Comparison of ENCODE assay signal across 12 cellular contexts in genomic region chr11:26541870-26542269, GRCh38. TPM values are rescaled to one million over a fixed set of nuclear protein-coding genes. Genes with fewer than 3 reads are reported as not detected.
"Had no signal": no experiment of that assay in that cellular context is flagged by ENCODE, and none has a peak within 500 bp of the region (broad histone marks: within the 10 kb centered on the region; RNA-seq: fewer than 3 reads in every experiment).

No MANE protein-coding gene starts in this region.

- H3K4me1 Mint-ChIP-seq: IgD-negative memory B cell had no signal

- H3K4me3 ChIP-seq: GM23248, HAP-1 had no signal

- H3K9me3 Mint-ChIP-seq: HFFc6 had no signal

- H3K36me3 Mint-ChIP-seq: IgD-negative memory B cell had no signal

- H3K9me3 ChIP-seq: HAP-1 had no signal

- H3K36me3 ChIP-seq: HAP-1 had no signal

- H3K27ac Mint-ChIP-seq: HFFc6, IgD-negative memory B cell had no signal

- H3K27me3 Mint-ChIP-seq: IgD-negative memory B cell had no signal

- ATAC-seq: HCT116, HepG2 had no signal

- H3K4me1 ChIP-seq: HAP-1 had no signal

- DNase-seq: GM23248, GOT3, H7, HFFc6, KBM-7 had no signal

- H3K27ac ChIP-seq: GM23248, HL-60, KMS-11 had no signal

- H3K4me3 Mint-ChIP-seq: HFFc6, IgD-negative memory B cell had no signal

RNA-seq across cellular contexts. Expression of gene MUC15, which starts 30.2 kb away (rescaled TPM):
- total RNA-seq: GM23248, H7, HFFc6, HT1080 had no signal
- polyA plus RNA-seq: IgD-negative memory B cell had no signal
